8 cellular contexts compared by ENCODE assay signal in genomic region chr17:35795007-35795870, GRCh38. TPM values are rescaled to one million over a fixed set of nuclear protein-coding genes. Genes with fewer than 3 reads are reported as not detected.
A peak's percentile ranks its signal among the peaks of the same experiment; 100 is the strongest.
DNase-seq lines count a peak whose midpoint lies in the region; TF ChIP-seq lines count a peak whose summit lies in the region.

TSS of gene MMP28 (minus strand) at chr17:35795641. CDS start at chr17:35795377, 264 bp downstream.

- no peaks in the 10 kb centered on the region for H3K9me3 Mint-ChIP-seq in activated naive CD4-positive, alpha-beta T cell treated with anti-CD3 and anti-CD28 coated beads, Interleukin-2, amount 10 ng/mL, durations not matched to agents 7 days and 5 days

- H3K4me1 ChIP-seq in cardiac muscle cell (ENCODE audit: low read depth) (no peaks in the 10 kb centered on the region), parathyroid adenoma (peaks cover 5% of the 10 kb centered on the region)

- no peak for TF ChIP-seq CTCF in cardiac muscle cell (IDR thresholded peaks at IDR 0.05; ENCODE audit: low read depth, low read length)
- no peak for TF ChIP-seq CTCF in parathyroid adenoma (IDR thresholded peaks at IDR 0.05)

- H3K4me3 Mint-ChIP-seq in activated naive CD4-positive, alpha-beta T cell treated with anti-CD3 and anti-CD28 coated beads, Interleukin-2, amount 10 ng/mL, durations not matched to agents 7 days and 5 days, result peak within 1 kb of the TSS; percentile 70

- H3K4me3 ChIP-seq in GM08714 (ENCODE audit: low read length), result peak within 1 kb of the TSS; percentile 17; the same call in 1 of the 2 replicates
- H3K4me3 ChIP-seq in cardiac muscle cell, result peak within 1 kb of the TSS; percentile 42
- H3K4me3 ChIP-seq in parathyroid adenoma (ENCODE audit: low read depth, low read length), result peak within 1 kb of the TSS; percentile 47

- H2AFZ ChIP-seq in parathyroid adenoma, result peak within 1 kb of the TSS; percentile 86

- no peaks in the 10 kb centered on the region for H3K79me2 ChIP-seq in parathyroid adenoma

- H3K9me3 ChIP-seq in cardiac muscle cell (ENCODE audit: low read depth) (no peaks in the 10 kb centered on the region), parathyroid adenoma (ENCODE audit: control insufficient read depth, low read length) (no peaks in the 10 kb centered on the region)

- H3K27ac Mint-ChIP-seq in activated naive CD4-positive, alpha-beta T cell treated with anti-CD3 and anti-CD28 coated beads, Interleukin-2, amount 10 ng/mL, durations not matched to agents 7 days and 5 days, result no peak within 1 kb of the TSS

- H3K4me1 Mint-ChIP-seq in activated naive CD4-positive, alpha-beta T cell treated with anti-CD3 and anti-CD28 coated beads, Interleukin-2, amount 10 ng/mL, durations not matched to agents 7 days and 5 days, result peaks cover 18% of the 10 kb centered on the region

- H3K27me3 ChIP-seq in cardiac muscle cell (peaks cover 100% of the 10 kb centered on the region), parathyroid adenoma (ENCODE audit: control insufficient read depth, insufficient read depth, low read length) (no peaks in the 10 kb centered on the region)

- peak within 1 kb of the TSS; percentile 74 for H3K4me2 ChIP-seq in parathyroid adenoma (ENCODE audit: low read length)

- H3K27me3 Mint-ChIP-seq in activated naive CD4-positive, alpha-beta T cell treated with anti-CD3 and anti-CD28 coated beads, Interleukin-2, amount 10 ng/mL, durations not matched to agents 7 days and 5 days, result peaks cover 75% of the 10 kb centered on the region

- H3K27ac ChIP-seq in cardiac muscle cell, result no peak within 1 kb of the TSS
- H3K27ac ChIP-seq in parathyroid adenoma, result no peak within 1 kb of the TSS

- H3K36me3 ChIP-seq in cardiac muscle cell (no peaks in the 10 kb centered on the region), parathyroid adenoma (ENCODE audit: control insufficient read depth, insufficient read depth, low read length) (no peaks in the 10 kb centered on the region)

- CTCF ChIA-PET in activated naive CD4-positive, alpha-beta T cell treated with anti-CD3 and anti-CD28 coated beads, Interleukin-2, amount 10 ng/mL, durations not matched to agents 7 days and 5 days (lab: Charles Lee), result interaction anchor here (0.8 to 1.7 kb wide), 3 partner anchors 10 to 35 kb away, joined by 3 to 6 read pairs (median 4); partner anchors contain the start of genes C17orf50 and TAF15

- H3K36me3 Mint-ChIP-seq in activated naive CD4-positive, alpha-beta T cell treated with anti-CD3 and anti-CD28 coated beads, Interleukin-2, amount 10 ng/mL, durations not matched to agents 7 days and 5 days, result no peaks in the 10 kb centered on the region

- DNase-seq in NCI-H748 (lab: John Stamatoyannopoulos, UW; ENCODE audit: unreplicated experiment), result peak; percentile 74
- peak; percentile 56 for DNase-seq in activated naive CD4-positive, alpha-beta T cell treated with anti-CD3 and anti-CD28 coated beads, Interleukin-2, amount 10 ng/mL, durations not matched to agents 7 days and 5 days
- DNase-seq in cardiac muscle cell (ENCODE audit: low read depth in 1 of 2, low spot score in 1 of 2), result peak; percentile 35 to 58
- no peak for DNase-seq in putamen (ENCODE audit: low spot score)
- no peak for DNase-seq in hippocampal formation (lab: John Stamatoyannopoulos, UW)
- no peak for DNase-seq in AML-193 (lab: John Stamatoyannopoulos, UW)

- H3K9ac ChIP-seq in parathyroid adenoma, result no peak within 1 kb of the TSS

RNA-seq across cellular contexts. Expression of gene MMP28, which starts in this region (rescaled TPM):
- total RNA-seq in cardiac muscle cell, result 0.39 TPM in 1 of 2 replicates, not detected in the other
- 0.84 and 0.94 TPM in 2 replicates for polyA plus RNA-seq in cardiac muscle cell

Comparison
In these comparisons a context has a peak if more than half of its experiments do, and no peak if none do; other contexts are left out.
1. Peak in DNase-seq and H3K4me3 ChIP-seq in cardiac muscle cell; RNA of the gene not detected or under 1 TPM.
2. DNase-seq: peak in NCI-H748 (single experiment) and activated naive CD4-positive, alpha-beta T cell treated with anti-CD3 and anti-CD28 coated beads, Interleukin-2, amount 10 ng/mL, durations not matched to agents 7 days and 5 days (single experiment); none in putamen (single experiment), hippocampal formation (0 of 2) and AML-193 (0 of 2).
3. Peak in every context shown above with its lines, with median percentiles within 50 percentile points of each other: H3K4me3 ChIP-seq.